In the genomic region with DNA sequence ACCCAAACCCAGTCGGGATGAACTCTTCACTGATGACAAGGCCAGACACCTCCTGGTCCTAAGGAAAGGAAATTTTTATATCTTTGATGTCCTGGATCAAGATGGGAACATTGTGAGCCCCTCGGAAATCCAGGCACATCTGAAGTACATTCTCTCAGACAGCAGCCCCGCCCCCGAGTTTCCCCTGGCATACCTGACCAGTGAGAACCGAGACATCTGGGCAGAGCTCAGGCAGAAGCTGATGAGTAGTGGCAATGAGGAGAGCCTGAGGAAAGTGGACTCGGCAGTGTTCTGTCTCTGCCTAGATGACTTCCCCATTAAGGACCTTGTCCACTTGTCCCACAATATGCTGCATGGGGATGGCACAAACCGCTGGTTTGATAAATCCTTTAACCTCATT, we compare ENCODE assay signal across 30 cellular contexts.
"Had no signal": no experiment of that assay in that cellular context is flagged by ENCODE, and none has a peak within 500 bp of the region (broad histone marks: within the 10 kb centered on the region; RNA-seq: fewer than 3 reads in every experiment).

No MANE protein-coding gene starts in this region.

- H3K79me2 ChIP-seq: parathyroid adenoma had no signal

- ATAC-seq: effector memory CD8-positive, alpha-beta T cell; left colon; left ventricle myocardium superior; lower lobe of right lung; mucosa of descending colon; sciatic nerve had no signal

- H2AFZ ChIP-seq: neural progenitor cell, parathyroid adenoma had no signal

- H3K9ac ChIP-seq: neural progenitor cell, parathyroid adenoma had no signal

- H3K4me1 Mint-ChIP-seq: immature natural killer cell, memory B cell, mesothelial cell of epicardium, nephron, neural progenitor cell had no signal

- H3K27ac ChIP-seq: lower lobe of right lung, neural progenitor cell, parathyroid adenoma, stomach, thyroid gland, vagina had no signal

- H3K4me1 ChIP-seq: lower lobe of right lung, neural progenitor cell, parathyroid adenoma, stomach, thyroid gland, vagina had no signal

- FAIRE-seq: endometrium, frontal cortex had no signal

- H3K4me3 ChIP-seq: lower lobe of right lung, mucosa of descending colon, neural progenitor cell, smooth muscle cell, stomach, thyroid gland, vagina had no signal

- H3K27ac Mint-ChIP-seq: effector memory CD8-positive, alpha-beta T cell; immature natural killer cell; memory B cell; mesothelial cell of epicardium; naive B cell; nephron; neural progenitor cell; progenitor cell of endocrine pancreas had no signal

- H3K4me3 Mint-ChIP-seq: effector memory CD8-positive, alpha-beta T cell; immature natural killer cell; memory B cell; mesothelial cell of epicardium; nephron; neural progenitor cell had no signal

- H3K27me3 Mint-ChIP-seq: effector memory CD8-positive, alpha-beta T cell; memory B cell; naive B cell; progenitor cell of endocrine pancreas had no signal

- H3K27me3 ChIP-seq: neural progenitor cell, stomach, thyroid gland, vagina had no signal

- H3K4me2 ChIP-seq: neural progenitor cell, smooth muscle cell had no signal

- H3K9me3 ChIP-seq: thyroid gland, vagina had no signal

- DNase-seq: cortex of kidney; effector memory CD8-positive, alpha-beta T cell; hypothalamus; immature natural killer cell; islet precursor cell; kidney glomerular epithelial cell; left colon; left ventricle myocardium superior; lower lobe of right lung; mucosa of descending colon; naive B cell; stimulated activated CD4-positive, alpha-beta T cell treated with anti-CD3 and anti-CD28 coated beads, Interleukin-12 subunit alpha, Interleukin-12 subunit beta, amount 100 ng/mL, for 4 hours; stimulated activated CD4-positive, alpha-beta T cell treated with anti-CD3 and anti-CD28 coated beads, Interleukin-1b, Interleukin-23, amount 100 ng/mL, for 48 hours; stimulated activated CD4-positive, alpha-beta T cell treated with anti-CD3 and anti-CD28 coated beads, Interleukin-4, amount 100 ng/mL, for 1 hour; stimulated activated CD8-positive, alpha-beta memory T cell treated with anti-CD3 and anti-CD28 coated beads, Interleukin-4, amount 100 ng/mL, for 48 hours; stimulated activated naive CD4-positive, alpha-beta T cell treated with Interleukin-2 at 50 U/mL for 16 hours; stomach; thyroid gland; trophoblast cell had no signal
